ENCODE assay signal across 9 cellular contexts in genomic region chr5:14168139-14168792, GRCh38.
A peak's percentile ranks its signal among the peaks of the same experiment; 100 is the strongest.
DNase-seq lines count a peak whose midpoint lies in the region; ATAC-seq and TF ChIP-seq lines count a peak whose summit lies in the region.
"Had no signal": no experiment of that assay in that cellular context is flagged by ENCODE, and none has a peak within 500 bp of the region (broad histone marks: within the 10 kb centered on the region; RNA-seq: fewer than 3 reads in every experiment).

No MANE protein-coding gene starts in this region.

- H3K27ac ChIP-seq in ACC112 (ENCODE audit: low read depth, low read length) (peak overlapping the region; percentile 93), HL-60 (replicated peaks) (peak overlapping the region; percentile 54)

- TF ChIP-seq CTCF in HL-60 (IDR thresholded peaks at IDR 0.05; ENCODE audit: insufficient read depth, low read length): no peak
- TF ChIP-seq CTCF in GM10266 (IDR thresholded peaks at IDR 0.05; ENCODE audit: control insufficient read depth, insufficient read depth, low read depth, missing control alignments): no peak

- peaks cover 87% of the 10 kb centered on the region for H3K4me1 ChIP-seq in ACC112 (ENCODE audit: control insufficient read depth, insufficient read depth, low read length, unreplicated experiment)

- peak; percentile 37 for ATAC-seq in GM19351 (IDR thresholded peaks at IDR 0.05; ENCODE audit: unreplicated experiment)

- H3K36me3 ChIP-seq in ACC112 (ENCODE audit: insufficient read depth, low read length): peaks cover 22% of the 10 kb centered on the region

- H3K79me2 ChIP-seq in ACC112 (ENCODE audit: control insufficient read depth, insufficient read depth, low read length, unreplicated experiment): peaks cover 100% of the 10 kb centered on the region

- DNase-seq in HL-60 (ENCODE audit: low read depth in 1 of 2, low spot score in 1 of 2) (peak in 1 of 2 experiments; percentile 34), glomerular visceral epithelial cell (ENCODE audit: extremely low spot score) (peak; percentile 64), NCI-H2196 (lab: John Stamatoyannopoulos, UW; ENCODE audit: unreplicated experiment) (no peak), GM10266 (ENCODE audit: extremely low spot score) (no peak), NCI-H1694 treated with DMSO at 0.1 percent for 48 hours (lab: John Stamatoyannopoulos, UW) (no peak)
- no peak for DNase-seq in activated CD4-positive, alpha-beta T cell treated with anti-CD3 and anti-CD28 coated beads, Interleukin-2, amount 50 U/mL, for 1 hour
- DNase-seq: stimulated activated naive CD4-positive, alpha-beta T cell had no signal

- H3K4me3 ChIP-seq in ACC112 (ENCODE audit: low read depth, low read length): peak overlapping the region; percentile 2; the same call in 1 of the 2 replicates
- H3K4me3 ChIP-seq in HL-60 (replicated peaks; ENCODE audit: insufficient read depth, low read length): no peak overlapping the region

- no peaks in the 10 kb centered on the region for H3K27me3 ChIP-seq in ACC112 (ENCODE audit: insufficient read depth, low read length)
- H3K27me3 ChIP-seq in HL-60 (ENCODE audit: insufficient read depth, poor library complexity, severe bottlenecking): no peaks in the 10 kb centered on the region

- no peak overlapping the region for H2AFZ ChIP-seq in ACC112 (ENCODE audit: low read length, unreplicated experiment)
